ENCODE assay signal across 1 cellular context in the genomic region with DNA sequence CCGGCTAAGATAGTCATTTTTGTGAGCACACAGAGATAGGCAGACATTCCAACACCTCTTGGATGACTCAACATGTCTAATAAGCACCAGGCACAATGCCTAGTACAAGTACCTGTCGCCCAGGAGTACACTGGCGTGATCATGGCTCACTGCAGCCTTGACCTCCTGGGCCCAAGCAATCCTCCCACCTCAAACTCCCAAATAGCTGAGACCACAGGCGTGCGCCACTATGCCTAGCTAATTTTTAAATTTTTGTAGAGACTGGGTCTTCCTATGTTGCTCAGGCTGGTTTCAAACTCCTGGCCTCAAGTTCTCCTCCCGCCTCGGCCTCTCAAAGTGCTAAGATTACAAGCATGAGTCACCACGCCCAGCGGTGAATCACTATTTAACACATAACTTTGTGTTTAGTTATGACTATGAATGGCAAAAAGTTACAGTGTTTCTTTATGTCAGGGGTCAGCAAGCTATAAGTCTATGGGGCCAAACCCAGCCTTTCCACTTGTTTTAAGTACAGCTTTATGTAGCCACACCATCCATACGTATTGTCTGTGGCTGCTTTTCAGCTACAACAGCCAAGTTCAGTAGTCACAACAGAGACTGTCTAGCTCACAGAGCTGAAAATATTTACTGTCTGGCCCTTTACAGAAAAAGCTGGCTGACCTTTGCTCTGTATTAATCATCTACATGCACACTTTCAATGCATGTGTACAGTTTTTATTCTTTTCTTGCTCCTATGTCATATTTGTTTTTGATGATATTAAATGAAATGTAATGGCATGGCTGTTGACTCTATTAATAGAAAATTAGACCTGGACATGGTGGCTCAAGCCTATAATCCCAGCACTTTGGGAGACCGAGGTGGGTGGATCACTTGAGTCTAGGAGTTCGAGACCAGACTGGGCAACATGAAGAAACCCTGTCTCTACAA.
TF ChIP-seq lines count a peak whose summit lies in the region.

No MANE protein-coding gene starts in this region.

TF ChIP-seq in A549, 52 proteins besides CTCF, POLR2A, EP300 and RAD21:
- TF ChIP-seq KDM5A (IDR thresholded peaks at IDR 0.05): no peak
- no peak for TF ChIP-seq SMC3 (IDR thresholded peaks at IDR 0.05)
- TF ChIP-seq, protein P1, sequence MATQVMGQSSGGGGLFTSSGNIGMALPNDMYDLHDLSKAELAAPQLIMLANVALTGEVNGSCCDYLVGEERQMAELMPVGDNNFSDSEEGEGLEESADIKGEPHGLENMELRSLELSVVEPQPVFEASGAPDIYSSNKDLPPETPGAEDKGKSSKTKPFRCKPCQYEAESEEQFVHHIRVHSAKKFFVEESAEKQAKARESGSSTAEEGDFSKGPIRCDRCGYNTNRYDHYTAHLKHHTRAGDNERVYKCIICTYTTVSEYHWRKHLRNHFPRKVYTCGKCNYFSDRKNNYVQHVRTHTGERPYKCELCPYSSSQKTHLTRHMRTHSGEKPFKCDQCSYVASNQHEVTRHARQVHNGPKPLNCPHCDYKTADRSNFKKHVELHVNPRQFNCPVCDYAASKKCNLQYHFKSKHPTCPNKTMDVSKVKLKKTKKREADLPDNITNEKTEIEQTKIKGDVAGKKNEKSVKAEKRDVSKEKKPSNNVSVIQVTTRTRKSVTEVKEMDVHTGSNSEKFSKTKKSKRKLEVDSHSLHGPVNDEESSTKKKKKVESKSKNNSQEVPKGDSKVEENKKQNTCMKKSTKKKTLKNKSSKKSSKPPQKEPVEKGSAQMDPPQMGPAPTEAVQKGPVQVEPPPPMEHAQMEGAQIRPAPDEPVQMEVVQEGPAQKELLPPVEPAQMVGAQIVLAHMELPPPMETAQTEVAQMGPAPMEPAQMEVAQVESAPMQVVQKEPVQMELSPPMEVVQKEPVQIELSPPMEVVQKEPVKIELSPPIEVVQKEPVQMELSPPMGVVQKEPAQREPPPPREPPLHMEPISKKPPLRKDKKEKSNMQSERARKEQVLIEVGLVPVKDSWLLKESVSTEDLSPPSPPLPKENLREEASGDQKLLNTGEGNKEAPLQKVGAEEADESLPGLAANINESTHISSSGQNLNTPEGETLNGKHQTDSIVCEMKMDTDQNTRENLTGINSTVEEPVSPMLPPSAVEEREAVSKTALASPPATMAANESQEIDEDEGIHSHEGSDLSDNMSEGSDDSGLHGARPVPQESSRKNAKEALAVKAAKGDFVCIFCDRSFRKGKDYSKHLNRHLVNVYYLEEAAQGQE (IDR thresholded peaks at IDR 0.05): no peak
- TF ChIP-seq RNF2 (IDR thresholded peaks at IDR 0.05; ENCODE audit: borderline replicate concordance, low read depth): no peak
- TF ChIP-seq, protein P2, sequence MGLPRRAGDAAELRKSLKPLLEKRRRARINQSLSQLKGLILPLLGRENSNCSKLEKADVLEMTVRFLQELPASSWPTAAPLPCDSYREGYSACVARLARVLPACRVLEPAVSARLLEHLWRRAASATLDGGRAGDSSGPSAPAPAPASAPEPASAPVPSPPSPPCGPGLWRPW (IDR thresholded peaks at IDR 0.05): no peak
- no peak for TF ChIP-seq MAFK (IDR thresholded peaks at IDR 0.05; ENCODE audit: partially characterized antibody)
- peak; percentile 2 for TF ChIP-seq ZFP36 (IDR thresholded peaks at IDR 0.05; ENCODE audit: borderline replicate concordance, partially characterized antibody)
- no peak for TF ChIP-seq ZNF302 (CRISPR knock-in tag; IDR thresholded peaks at IDR 0.05)
- TF ChIP-seq HDAC2 (IDR thresholded peaks at IDR 0.05): no peak
- TF ChIP-seq, protein P3, sequence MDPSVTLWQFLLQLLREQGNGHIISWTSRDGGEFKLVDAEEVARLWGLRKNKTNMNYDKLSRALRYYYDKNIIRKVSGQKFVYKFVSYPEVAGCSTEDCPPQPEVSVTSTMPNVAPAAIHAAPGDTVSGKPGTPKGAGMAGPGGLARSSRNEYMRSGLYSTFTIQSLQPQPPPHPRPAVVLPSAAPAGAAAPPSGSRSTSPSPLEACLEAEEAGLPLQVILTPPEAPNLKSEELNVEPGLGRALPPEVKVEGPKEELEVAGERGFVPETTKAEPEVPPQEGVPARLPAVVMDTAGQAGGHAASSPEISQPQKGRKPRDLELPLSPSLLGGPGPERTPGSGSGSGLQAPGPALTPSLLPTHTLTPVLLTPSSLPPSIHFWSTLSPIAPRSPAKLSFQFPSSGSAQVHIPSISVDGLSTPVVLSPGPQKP (IDR thresholded peaks at IDR 0.05; ENCODE audit: low read depth, low read length): no peak
- TF ChIP-seq JUN (IDR thresholded peaks at IDR 0.05): peak; percentile 58 to 79; a peak in 4 of 5 replicates
- TF ChIP-seq CHD4 (IDR thresholded peaks at IDR 0.05; ENCODE audit: borderline replicate concordance): no peak
- peak; percentile 92 for TF ChIP-seq FOSL2 (IDR thresholded peaks at IDR 0.05)
- peak; percentile 99 for TF ChIP-seq FOSL2 (CRISPR knock-in tag; IDR thresholded peaks at IDR 0.05)
- TF ChIP-seq, protein P4, sequence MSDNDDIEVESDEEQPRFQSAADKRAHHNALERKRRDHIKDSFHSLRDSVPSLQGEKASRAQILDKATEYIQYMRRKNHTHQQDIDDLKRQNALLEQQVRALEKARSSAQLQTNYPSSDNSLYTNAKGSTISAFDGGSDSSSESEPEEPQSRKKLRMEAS (IDR thresholded peaks at IDR 0.05): peak; percentile 74
- peak; percentile 95 for TF ChIP-seq JUNB (IDR thresholded peaks at IDR 0.05)
- TF ChIP-seq, protein P5, sequence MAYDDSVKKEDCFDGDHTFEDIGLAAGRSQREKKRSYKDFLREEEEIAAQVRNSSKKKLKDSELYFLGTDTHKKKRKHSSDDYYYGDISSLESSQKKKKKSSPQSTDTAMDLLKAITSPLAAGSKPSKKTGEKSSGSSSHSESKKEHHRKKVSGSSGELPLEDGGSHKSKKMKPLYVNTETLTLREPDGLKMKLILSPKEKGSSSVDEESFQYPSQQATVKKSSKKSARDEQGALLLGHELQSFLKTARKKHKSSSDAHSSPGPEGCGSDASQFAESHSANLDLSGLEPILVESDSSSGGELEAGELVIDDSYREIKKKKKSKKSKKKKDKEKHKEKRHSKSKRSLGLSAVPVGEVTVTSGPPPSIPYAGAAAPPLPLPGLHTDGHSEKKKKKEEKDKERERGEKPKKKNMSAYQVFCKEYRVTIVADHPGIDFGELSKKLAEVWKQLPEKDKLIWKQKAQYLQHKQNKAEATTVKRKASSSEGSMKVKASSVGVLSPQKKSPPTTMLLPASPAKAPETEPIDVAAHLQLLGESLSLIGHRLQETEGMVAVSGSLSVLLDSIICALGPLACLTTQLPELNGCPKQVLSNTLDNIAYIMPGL (CRISPR knock-in tag; IDR thresholded peaks at IDR 0.05; ENCODE audit: borderline replicate concordance): no peak
- peak; percentile 68; the same call in 1 of the 2 replicates for TF ChIP-seq HOXB13 (CRISPR knock-in tag; IDR thresholded peaks at IDR 0.05; ENCODE audit: low read depth)
- no peak for TF ChIP-seq MAZ (IDR thresholded peaks at IDR 0.05; ENCODE audit: borderline replicate concordance, low read depth, low read length)
- no peak for TF ChIP-seq NR3C1 (IDR thresholded peaks at IDR 0.05)
- TF ChIP-seq HOXB5 (CRISPR knock-in tag; IDR thresholded peaks at IDR 0.05): no peak
- TF ChIP-seq CBX2 (IDR thresholded peaks at IDR 0.05; ENCODE audit: borderline replicate concordance, low read depth): no peak
- no peak for TF ChIP-seq EHF (CRISPR knock-in tag; IDR thresholded peaks at IDR 0.05)
- no peak for TF ChIP-seq POLR2AphosphoS2 (conservative IDR thresholded peaks at IDR 0.05; ENCODE audit: low read length)
- TF ChIP-seq TFCP2L1 (CRISPR knock-in tag; IDR thresholded peaks at IDR 0.05): no peak
- TF ChIP-seq EHMT2 (IDR thresholded peaks at IDR 0.05; ENCODE audit: low read depth): no peak
- no peak for TF ChIP-seq SREBF2 (IDR thresholded peaks at IDR 0.05)
- TF ChIP-seq HEYL (CRISPR knock-in tag; IDR thresholded peaks at IDR 0.05): no peak
- TF ChIP-seq, protein P6, sequence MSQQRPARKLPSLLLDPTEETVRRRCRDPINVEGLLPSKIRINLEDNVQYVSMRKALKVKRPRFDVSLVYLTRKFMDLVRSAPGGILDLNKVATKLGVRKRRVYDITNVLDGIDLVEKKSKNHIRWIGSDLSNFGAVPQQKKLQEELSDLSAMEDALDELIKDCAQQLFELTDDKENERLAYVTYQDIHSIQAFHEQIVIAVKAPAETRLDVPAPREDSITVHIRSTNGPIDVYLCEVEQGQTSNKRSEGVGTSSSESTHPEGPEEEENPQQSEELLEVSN (IDR thresholded peaks at IDR 0.05; ENCODE audit: borderline replicate concordance, low read depth): peak; percentile 59; the same call in 1 of the 2 replicates
- TF ChIP-seq PHF8 (IDR thresholded peaks at IDR 0.05; ENCODE audit: borderline replicate concordance, low read depth): no peak
- no peak for TF ChIP-seq ZSCAN20 (CRISPR knock-in tag; IDR thresholded peaks at IDR 0.05)
- no peak for TF ChIP-seq TP53 (CRISPR knock-in tag; IDR thresholded peaks at IDR 0.05)
- TF ChIP-seq, protein P7, sequence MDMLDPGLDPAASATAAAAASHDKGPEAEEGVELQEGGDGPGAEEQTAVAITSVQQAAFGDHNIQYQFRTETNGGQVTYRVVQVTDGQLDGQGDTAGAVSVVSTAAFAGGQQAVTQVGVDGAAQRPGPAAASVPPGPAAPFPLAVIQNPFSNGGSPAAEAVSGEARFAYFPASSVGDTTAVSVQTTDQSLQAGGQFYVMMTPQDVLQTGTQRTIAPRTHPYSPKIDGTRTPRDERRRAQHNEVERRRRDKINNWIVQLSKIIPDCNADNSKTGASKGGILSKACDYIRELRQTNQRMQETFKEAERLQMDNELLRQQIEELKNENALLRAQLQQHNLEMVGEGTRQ (IDR thresholded peaks at IDR 0.05): no peak
- TF ChIP-seq GATA3 (IDR thresholded peaks at IDR 0.05; ENCODE audit: borderline replicate concordance): peak; percentile 62; the same call in 1 of the 2 replicates
- TF ChIP-seq FOXS1 (CRISPR knock-in tag; IDR thresholded peaks at IDR 0.05): no peak
- TF ChIP-seq, protein P8, sequence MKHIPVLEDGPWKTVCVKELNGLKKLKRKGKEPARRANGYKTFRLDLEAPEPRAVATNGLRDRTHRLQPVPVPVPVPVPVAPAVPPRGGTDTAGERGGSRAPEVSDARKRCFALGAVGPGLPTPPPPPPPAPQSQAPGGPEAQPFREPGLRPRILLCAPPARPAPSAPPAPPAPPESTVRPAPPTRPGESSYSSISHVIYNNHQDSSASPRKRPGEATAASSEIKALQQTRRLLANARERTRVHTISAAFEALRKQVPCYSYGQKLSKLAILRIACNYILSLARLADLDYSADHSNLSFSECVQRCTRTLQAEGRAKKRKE (CRISPR knock-in tag; IDR thresholded peaks at IDR 0.05; ENCODE audit: low read depth): no peak
- TF ChIP-seq CBX8 (IDR thresholded peaks at IDR 0.05): no peak
- TF ChIP-seq RARB (CRISPR knock-in tag; IDR thresholded peaks at IDR 0.05): 0 out of 2 replicates have a peak, but pooled peaks have one; percentile 53
- peak in 1 of 2 experiments; percentile 51; a peak in 2 of 4 replicates for TF ChIP-seq CEBPB (IDR thresholded peaks at IDR 0.05)
- TF ChIP-seq MYC (IDR thresholded peaks at IDR 0.05; ENCODE audit: borderline replicate concordance, low read length): no peak
- TF ChIP-seq, protein P9, sequence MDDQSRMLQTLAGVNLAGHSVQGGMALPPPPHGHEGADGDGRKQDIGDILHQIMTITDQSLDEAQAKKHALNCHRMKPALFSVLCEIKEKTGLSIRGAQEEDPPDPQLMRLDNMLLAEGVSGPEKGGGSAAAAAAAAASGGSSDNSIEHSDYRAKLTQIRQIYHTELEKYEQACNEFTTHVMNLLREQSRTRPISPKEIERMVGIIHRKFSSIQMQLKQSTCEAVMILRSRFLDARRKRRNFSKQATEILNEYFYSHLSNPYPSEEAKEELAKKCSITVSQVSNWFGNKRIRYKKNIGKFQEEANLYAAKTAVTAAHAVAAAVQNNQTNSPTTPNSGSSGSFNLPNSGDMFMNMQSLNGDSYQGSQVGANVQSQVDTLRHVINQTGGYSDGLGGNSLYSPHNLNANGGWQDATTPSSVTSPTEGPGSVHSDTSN (IDR thresholded peaks at IDR 0.05): no peak
- TF ChIP-seq NPAS2 (CRISPR knock-in tag; IDR thresholded peaks at IDR 0.05; ENCODE audit: borderline replicate concordance): no peak
- TF ChIP-seq CHD2 (IDR thresholded peaks at IDR 0.05; ENCODE audit: low read length, partially characterized antibody): no peak
